ENCODE assay signal across 7 cellular contexts in the genomic region with DNA sequence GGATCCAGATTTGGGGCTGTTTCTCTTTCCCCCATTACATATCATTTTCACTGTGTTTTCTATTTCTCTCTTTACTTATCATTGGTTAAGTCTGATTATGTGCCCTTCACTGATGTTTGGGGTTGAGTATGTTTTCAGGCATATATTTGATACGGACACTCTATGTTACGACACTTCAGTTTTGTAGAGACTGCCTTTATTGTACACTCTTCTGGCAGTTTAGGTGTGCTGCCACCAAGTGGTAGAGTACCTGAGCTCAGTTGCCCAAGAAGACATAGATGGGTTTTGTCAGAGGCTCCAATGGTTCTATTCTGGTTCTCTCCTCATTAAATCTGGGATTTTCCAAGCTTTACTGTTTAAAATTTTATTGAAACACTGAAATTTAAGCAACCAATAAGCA.
A peak's percentile ranks its signal among the peaks of the same experiment; 100 is the strongest.
DNase-seq lines count a peak whose midpoint lies in the region; ATAC-seq and TF ChIP-seq lines count a peak whose summit lies in the region.

No MANE protein-coding gene starts in this region.

- H2AFZ ChIP-seq in mammary epithelial cell (ENCODE audit: low read depth, low read length): no peak overlapping the region

- peaks cover 9% of the 10 kb centered on the region for H3K4me1 Mint-ChIP-seq in progenitor cell of endocrine pancreas (ENCODE audit: low read depth)

- dilution Hi-C loops in mammary epithelial cell (cut with HindIII; ENCODE audit: low sequenced_read_pairs): no loop called here

- no peak overlapping the region for H3K27ac Mint-ChIP-seq in progenitor cell of endocrine pancreas

- H3K27ac ChIP-seq in mammary epithelial cell (ENCODE audit: insufficient read depth, low read depth, low read length): no peak overlapping the region
- H3K27ac ChIP-seq in effector memory CD4-positive, alpha-beta T cell (ENCODE audit: insufficient read depth, low read length, poor library complexity, severe bottlenecking): no peak overlapping the region

- H3K9ac ChIP-seq in mammary epithelial cell (ENCODE audit: insufficient read depth, low read length): no peak overlapping the region

- no peaks in the 10 kb centered on the region for H3K9me3 Mint-ChIP-seq in progenitor cell of endocrine pancreas (ENCODE audit: low read depth)

- no peak overlapping the region for H3K4me3 Mint-ChIP-seq in progenitor cell of endocrine pancreas (ENCODE audit: low read depth)

- CTCF ChIA-PET in mammary epithelial cell (lab: Charles Lee; ENCODE audit: low non-redundant PET): interaction anchor here (0.6 kb wide), 2 partner anchors 37 to 94 kb away, joined by 3 to 8 read pairs; no protein-coding TSS in a partner anchor

- peak; percentile 69 for TF ChIP-seq CTCF in GM13977 (IDR thresholded peaks at IDR 0.05; ENCODE audit: extremely low read depth, insufficient read depth, missing control alignments)
- TF ChIP-seq CTCF in mammary epithelial cell (conservative IDR thresholded peaks at IDR 0.05 in 1 of 2, IDR thresholded peaks at IDR 0.05 in 1 of 2; ENCODE audit: extremely low read depth in 1 of 2, insufficient read depth in 1 of 2, low read depth in 1 of 2, low read length in 2 of 2): peak; percentile 68 to 75
- TF ChIP-seq CTCF in progenitor cell of endocrine pancreas (IDR thresholded peaks at IDR 0.05; ENCODE audit: unreplicated experiment): peak; percentile 55

- no peaks in the 10 kb centered on the region for H3K27me3 ChIP-seq in mammary epithelial cell (ENCODE audit: insufficient read depth, low read length)
- peaks cover 2% of the 10 kb centered on the region for H3K27me3 ChIP-seq in effector memory CD4-positive, alpha-beta T cell (replicated peaks; ENCODE audit: control insufficient read depth, insufficient read depth, low read length, poor library complexity, severe bottlenecking)

- no TSS peak for BruUV-seq in mammary epithelial cell (replicated peaks; lab: Mats Ljungman, UMichigan)

- peaks cover 28% of the 10 kb centered on the region for H3K4me1 ChIP-seq in mammary epithelial cell (ENCODE audit: insufficient read depth, low read length)
- H3K4me1 ChIP-seq in effector memory CD4-positive, alpha-beta T cell (ENCODE audit: control insufficient read depth, insufficient read depth, low read length, poor library complexity, severe bottlenecking): no peaks in the 10 kb centered on the region

- 100% methylated on average over 2 of the region's 2 CpGs for WGBS in mammary epithelial cell (ENCODE audit: low coverage, missing lambda C conversion rate)

- H3K79me2 ChIP-seq in mammary epithelial cell (ENCODE audit: insufficient read depth, low read length): no peaks in the 10 kb centered on the region

- H3K4me2 ChIP-seq in mammary epithelial cell (ENCODE audit: insufficient read depth, low read depth, low read length): no peak overlapping the region

- no peak for ATAC-seq in HG02623 (IDR thresholded peaks at IDR 0.05; ENCODE audit: unreplicated experiment)
- no peak for ATAC-seq in GM19455 (IDR thresholded peaks at IDR 0.05; ENCODE audit: unreplicated experiment)

- H3K36me3 ChIP-seq in mammary epithelial cell (ENCODE audit: insufficient read depth, low read length): no peaks in the 10 kb centered on the region
- H3K36me3 ChIP-seq in effector memory CD4-positive, alpha-beta T cell (ENCODE audit: control insufficient read depth, insufficient read depth, low read length): no peaks in the 10 kb centered on the region

- H3K4me3 ChIP-seq in mammary epithelial cell (replicated peaks in 1 of 3; ENCODE audit: insufficient read depth in 1 of 3, low read depth in 2 of 3, low read length in 3 of 3): no peak overlapping the region
- no peak overlapping the region for H3K4me3 ChIP-seq in effector memory CD4-positive, alpha-beta T cell (ENCODE audit: insufficient read depth, low read depth, low read length, poor library complexity, severe bottlenecking)

- in situ Hi-C loops in GM13977 (cut with MboI; ENCODE audit: low pct_unique_long_range_greater_than_20kb, low sequenced_read_pairs, unreplicated experiment) (no loop called here), mammary epithelial cell (cut with MboI; ENCODE audit: low sequenced_read_pairs in 2 of 2) (no loop called here)

- intact Hi-C loops in mammary epithelial cell (cut with micrococcal nuclease): no loop called here

- no peaks in the 10 kb centered on the region for H3K27me3 Mint-ChIP-seq in progenitor cell of endocrine pancreas

- no peaks in the 10 kb centered on the region for H3K9me3 ChIP-seq in mammary epithelial cell (replicated peaks; ENCODE audit: insufficient read depth, low read length)
- no peaks in the 10 kb centered on the region for H3K9me3 ChIP-seq in effector memory CD4-positive, alpha-beta T cell (ENCODE audit: control insufficient read depth, low read length)

- no peaks in the 10 kb centered on the region for H4K20me1 ChIP-seq in mammary epithelial cell (ENCODE audit: insufficient read depth, low read length)

- no peaks in the 10 kb centered on the region for H3K36me3 Mint-ChIP-seq in progenitor cell of endocrine pancreas (ENCODE audit: insufficient read depth)

- DNase-seq in GM13977 (ENCODE audit: low spot score) (peak; percentile 45), NCI-H1694 treated with DMSO at 0.1 percent for 48 hours (lab: John Stamatoyannopoulos, UW) (peak; percentile 54), mammary epithelial cell (no peak), progenitor cell of endocrine pancreas (ENCODE audit: low spot score, unreplicated experiment) (no peak)
- DNase-seq in effector memory CD4-positive, alpha-beta T cell: no peak

Comparison
In these comparisons a context has a peak if more than half of its experiments do, and no peak if none do; other contexts are left out.
1. DNase-seq: peak in GM13977 (single experiment) and NCI-H1694 treated with DMSO at 0.1 percent for 48 hours (single experiment); none in mammary epithelial cell (single experiment), progenitor cell of endocrine pancreas (single experiment) and effector memory CD4-positive, alpha-beta T cell (0 of 3).
2. Peak in every context shown above with its lines, with median percentiles within 50 percentile points of each other: CTCF ChIP-seq.